Comparison of ENCODE assay signal across 1 cellular context in the genomic region with DNA sequence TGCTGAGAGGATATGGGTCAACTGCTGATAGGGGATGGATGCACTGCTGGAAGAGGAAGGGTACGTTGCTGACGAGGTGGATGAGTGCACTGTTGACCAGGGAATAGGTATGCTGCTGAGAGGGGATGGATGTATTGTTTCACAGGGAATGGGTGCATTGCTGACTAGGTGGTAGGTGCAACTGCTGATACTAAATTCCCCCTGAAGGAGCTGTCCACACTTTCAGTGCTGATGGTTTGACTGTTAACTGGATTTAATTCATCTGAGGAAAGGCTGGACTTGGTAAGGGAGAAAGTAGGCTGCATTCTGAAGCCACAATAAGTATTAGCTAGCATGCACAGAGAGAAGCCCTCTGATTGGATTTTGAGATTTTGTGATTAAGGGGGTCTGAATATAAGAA.
TF ChIP-seq lines count a peak whose summit lies in the region.

No MANE protein-coding gene starts in this region.

TF ChIP-seq in WTC11, 78 proteins besides CTCF, POLR2A, EP300 and RAD21 (continued from another document):
- TF ChIP-seq, protein P1, sequence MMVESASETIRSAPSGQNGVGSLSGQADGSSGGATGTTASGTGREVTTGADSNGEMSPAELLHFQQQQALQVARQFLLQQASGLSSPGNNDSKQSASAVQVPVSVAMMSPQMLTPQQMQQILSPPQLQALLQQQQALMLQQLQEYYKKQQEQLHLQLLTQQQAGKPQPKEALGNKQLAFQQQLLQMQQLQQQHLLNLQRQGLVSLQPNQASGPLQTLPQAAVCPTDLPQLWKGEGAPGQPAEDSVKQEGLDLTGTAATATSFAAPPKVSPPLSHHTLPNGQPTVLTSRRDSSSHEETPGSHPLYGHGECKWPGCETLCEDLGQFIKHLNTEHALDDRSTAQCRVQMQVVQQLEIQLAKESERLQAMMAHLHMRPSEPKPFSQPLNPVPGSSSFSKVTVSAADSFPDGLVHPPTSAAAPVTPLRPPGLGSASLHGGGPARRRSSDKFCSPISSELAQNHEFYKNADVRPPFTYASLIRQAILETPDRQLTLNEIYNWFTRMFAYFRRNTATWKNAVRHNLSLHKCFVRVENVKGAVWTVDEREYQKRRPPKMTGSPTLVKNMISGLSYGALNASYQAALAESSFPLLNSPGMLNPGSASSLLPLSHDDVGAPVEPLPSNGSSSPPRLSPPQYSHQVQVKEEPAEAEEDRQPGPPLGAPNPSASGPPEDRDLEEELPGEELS (CRISPR knock-in tag; IDR thresholded peaks at IDR 0.05) = no peak
- TF ChIP-seq ZNF232 (CRISPR knock-in tag; IDR thresholded peaks at IDR 0.05) = no peak
